ENCODE assay signal across 8 cellular contexts in genomic region chr6:28349892-28350737, GRCh38. TPM values are rescaled to one million over a fixed set of nuclear protein-coding genes. Genes with fewer than 3 reads are reported as not detected.
DNase-seq lines count a peak whose midpoint lies in the region; ATAC-seq and TF ChIP-seq lines count a peak whose summit lies in the region.

Gene ZKSCAN3, plus strand, starts transcription at chr6:28349947. Its CDS starts 9,640 bp downstream, at chr6:28359587.

- peak within 1 kb of the TSS; percentile 94 for H3K27ac Mint-ChIP-seq in activated naive CD8-positive, alpha-beta T cell treated with anti-CD3 and anti-CD28 coated beads, Interleukin-2, amount 50 U/mL, for 24 hours

- no peaks in the 10 kb centered on the region for H3K9me3 Mint-ChIP-seq in activated naive CD8-positive, alpha-beta T cell treated with anti-CD3 and anti-CD28 coated beads, Interleukin-2, amount 50 U/mL, for 24 hours

- H3K4me3 ChIP-seq in GM12865 (ENCODE audit: low read depth, low read length), result peak within 1 kb of the TSS; percentile 99
- peak within 1 kb of the TSS; percentile 84 for H3K4me3 ChIP-seq in HFF-Myc (replicated peaks; ENCODE audit: low read depth, low read length)
- peak within 1 kb of the TSS; percentile 91 for H3K4me3 ChIP-seq in NB4 (ENCODE audit: low read depth, low read length)
- peak within 1 kb of the TSS; percentile 61 to 88 (median 78) for H3K4me3 ChIP-seq in heart right ventricle
- peak within 1 kb of the TSS; percentile 62 to 88 (median 68) for H3K4me3 ChIP-seq in upper lobe of left lung

- no peaks in the 10 kb centered on the region for H3K9me3 ChIP-seq in heart right ventricle
- no peaks in the 10 kb centered on the region for H3K9me3 ChIP-seq in upper lobe of left lung

- H3K27me3 Mint-ChIP-seq in activated naive CD8-positive, alpha-beta T cell treated with anti-CD3 and anti-CD28 coated beads, Interleukin-2, amount 50 U/mL, for 24 hours, result peaks cover 13% of the 10 kb centered on the region

- DNase-seq in GM12865 (ENCODE audit: low read depth), result peak; percentile 91
- peak; percentile 29 for DNase-seq in HFF-Myc (ENCODE audit: extremely low read depth, low read depth)
- peak; percentile 93 for DNase-seq in NB4 (ENCODE audit: low read depth)
- peak; percentile 68 to 83 for DNase-seq in SW 1271 (lab: John Stamatoyannopoulos, UW)
- DNase-seq in activated naive CD8-positive, alpha-beta T cell treated with anti-CD3 and anti-CD28 coated beads, Interleukin-2, amount 50 U/mL, for 24 hours, result peak; percentile 87
- peak; percentile 82 to 85 for DNase-seq in heart right ventricle
- peak; percentile 78 to 98 (median 88) for DNase-seq in posterior cingulate gyrus
- peak; percentile 83 to 93 for DNase-seq in upper lobe of left lung

- H3K4me1 Mint-ChIP-seq in activated naive CD8-positive, alpha-beta T cell treated with anti-CD3 and anti-CD28 coated beads, Interleukin-2, amount 50 U/mL, for 24 hours, result peaks cover 27% of the 10 kb centered on the region

- no peak for TF ChIP-seq EP300 in upper lobe of left lung (IDR thresholded peaks at IDR 0.05)

- H3K4me3 Mint-ChIP-seq in activated naive CD8-positive, alpha-beta T cell treated with anti-CD3 and anti-CD28 coated beads, Interleukin-2, amount 50 U/mL, for 24 hours, result peak within 1 kb of the TSS; percentile 100

- intact Hi-C loops in heart right ventricle (cut with DNase I), result loop anchor here in 8 of 10 donors (2.0 to 10.0 kb wide), 9 partner anchors 13 to 445 kb away; partner anchors contain the start of genes ZSCAN26 (in 3 of the 8), ZSCAN9 (in 3 of the 8), NKAPL (in 1 of the 8) and PGBD1 (in 1 of the 8)
- intact Hi-C loops in posterior cingulate gyrus (cut with DNase I), result no loop called here

- ATAC-seq in activated naive CD8-positive, alpha-beta T cell treated with anti-CD3 and anti-CD28 coated beads, Interleukin-2, amount 50 U/mL, for 24 hours, result peak; percentile 99
- ATAC-seq in heart right ventricle (peak; percentile 93 to 97 (median 96)), upper lobe of left lung (ENCODE audit: low FRiP score in 2 of 2) (peak; percentile 95 to 97)

- H3K27ac ChIP-seq in heart right ventricle (peak within 1 kb of the TSS; percentile 28 to 90 (median 78)), upper lobe of left lung (peak within 1 kb of the TSS; percentile 64 to 85 (median 73))

- WGBS in heart right ventricle, 2 donors, result 1 to 2% methylated on average over 30 of the region's 30 CpGs
- WGBS in upper lobe of left lung, 2 donors, result 2% methylated on average over 14 to 30 of the region's 30 CpGs

- peaks cover 3 to 36% (median 24%) of the 10 kb centered on the region in 9 donors for H3K4me1 ChIP-seq in heart right ventricle
- H3K4me1 ChIP-seq in upper lobe of left lung, result peaks cover 20 to 26% (median 21%) of the 10 kb centered on the region in 4 donors

- H3K36me3 Mint-ChIP-seq in activated naive CD8-positive, alpha-beta T cell treated with anti-CD3 and anti-CD28 coated beads, Interleukin-2, amount 50 U/mL, for 24 hours (ENCODE audit: low read depth), result peaks cover 2% of the 10 kb centered on the region

- TF ChIP-seq CTCF in GM12865 (IDR thresholded peaks at IDR 0.05; ENCODE audit: insufficient read depth, low read depth, low read length, missing control alignments), result no peak
- no peak for TF ChIP-seq CTCF in HFF-Myc (IDR thresholded peaks at IDR 0.05; ENCODE audit: low read depth, low read length, missing control alignments)
- no peak for TF ChIP-seq CTCF in NB4 (IDR thresholded peaks at IDR 0.05; ENCODE audit: low read depth, low read length)
- TF ChIP-seq CTCF in heart right ventricle (IDR thresholded peaks at IDR 0.05), result no peak
- TF ChIP-seq CTCF in upper lobe of left lung (IDR thresholded peaks at IDR 0.05), result no peak

- TF ChIP-seq POLR2A in NB4 (IDR thresholded peaks at IDR 0.05; ENCODE audit: extremely low read depth, insufficient read length) (peak; percentile 75), upper lobe of left lung (IDR thresholded peaks at IDR 0.05) (peak in 2 of 4 donors; percentile 28 to 58)

- H3K36me3 ChIP-seq in heart right ventricle (no peaks in the 10 kb centered on the region), upper lobe of left lung (no peaks in the 10 kb centered on the region)

- H3K27me3 ChIP-seq in heart right ventricle (no peaks in the 10 kb centered on the region), upper lobe of left lung (no peaks in the 10 kb centered on the region)

RNA-seq across cellular contexts. Expression of gene ZKSCAN3, which starts in this region (rescaled TPM):
- total RNA-seq in heart right ventricle (1 to 10 TPM; 3.1 to 6.8 (median 5.1) TPM), upper lobe of left lung (10 to 100 TPM in 1 of 6 donors, 1 to 10 TPM in 5; 2.6 to 10.5 (median 5.6) TPM)
- 1 to 10 TPM; 1.0 to 2.1 TPM for polyA plus RNA-seq in heart right ventricle

Comparison
In these comparisons a context has a peak if more than half of its experiments do, and no peak if none do; other contexts are left out.
1. Peak in every context shown above with its lines: DNase-seq, ATAC-seq, H3K4me3 ChIP-seq and H3K27ac ChIP-seq.
2. DNase-seq: peak in every context shown above with its lines; median percentile 93 in NB4; 91 in GM12865; 88 in upper lobe of left lung; 88 in posterior cingulate gyrus; 87 in activated naive CD8-positive, alpha-beta T cell treated with anti-CD3 and anti-CD28 coated beads, Interleukin-2, amount 50 U/mL, for 24 hours; 84 in heart right ventricle; 76 in SW 1271; 29 in HFF-Myc.